2 cellular contexts compared by ENCODE assay signal in the genomic region with DNA sequence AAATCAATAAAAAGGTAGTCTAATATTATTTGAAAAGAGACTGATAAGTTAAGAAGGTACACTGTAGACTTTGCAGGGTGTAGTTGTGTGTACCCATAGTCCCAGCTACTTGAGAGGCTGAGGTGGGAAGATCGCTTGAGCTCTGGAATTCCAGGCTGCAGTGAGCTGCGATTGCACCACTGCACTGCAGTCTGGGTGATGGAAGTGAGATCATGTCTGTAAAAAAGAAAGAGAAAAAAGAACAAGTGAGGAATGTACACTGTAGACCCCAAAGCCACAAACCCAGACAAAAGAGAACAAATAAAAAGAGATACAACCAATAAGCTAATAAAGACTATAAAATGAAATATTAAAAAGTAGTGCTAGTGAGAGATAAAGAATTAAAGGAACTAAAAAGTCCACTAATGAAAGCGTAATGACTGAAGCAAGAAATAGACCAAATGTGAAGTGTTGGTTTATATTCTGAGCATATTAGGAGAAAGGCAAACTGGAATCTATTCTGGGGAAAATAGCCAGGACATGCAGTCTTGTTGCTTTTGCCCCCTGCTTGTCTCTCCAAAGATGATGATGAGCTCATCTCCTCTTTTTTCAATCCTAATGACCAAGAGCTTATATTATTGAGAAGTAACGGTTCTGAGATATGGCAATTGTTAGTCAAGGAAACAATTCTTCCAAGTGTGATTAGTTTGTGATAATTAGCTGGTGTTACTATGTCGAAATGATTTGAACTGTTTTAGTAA.
TF ChIP-seq lines count a peak whose summit lies in the region.

No MANE protein-coding gene starts in this region.

TF ChIP-seq in SK-N-SH, 30 proteins besides CTCF, POLR2A, EP300 and RAD21 (continued from another document):
- TF ChIP-seq TEAD4 (IDR thresholded peaks at IDR 0.05; ENCODE audit: borderline replicate concordance, insufficient read depth) = no peak
- TF ChIP-seq, protein P1, sequence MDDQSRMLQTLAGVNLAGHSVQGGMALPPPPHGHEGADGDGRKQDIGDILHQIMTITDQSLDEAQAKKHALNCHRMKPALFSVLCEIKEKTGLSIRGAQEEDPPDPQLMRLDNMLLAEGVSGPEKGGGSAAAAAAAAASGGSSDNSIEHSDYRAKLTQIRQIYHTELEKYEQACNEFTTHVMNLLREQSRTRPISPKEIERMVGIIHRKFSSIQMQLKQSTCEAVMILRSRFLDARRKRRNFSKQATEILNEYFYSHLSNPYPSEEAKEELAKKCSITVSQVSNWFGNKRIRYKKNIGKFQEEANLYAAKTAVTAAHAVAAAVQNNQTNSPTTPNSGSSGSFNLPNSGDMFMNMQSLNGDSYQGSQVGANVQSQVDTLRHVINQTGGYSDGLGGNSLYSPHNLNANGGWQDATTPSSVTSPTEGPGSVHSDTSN (IDR thresholded peaks at IDR 0.05) = no peak
- no peak for TF ChIP-seq RFX5 (IDR thresholded peaks at IDR 0.05; ENCODE audit: low read length)
- no peak for TF ChIP-seq NFIC (IDR thresholded peaks at IDR 0.05; ENCODE audit: borderline replicate concordance)
- TF ChIP-seq ELF1 (IDR thresholded peaks at IDR 0.05) = no peak
- TF ChIP-seq MAX (IDR thresholded peaks at IDR 0.05; ENCODE audit: low read depth) = no peak
- no peak for TF ChIP-seq USF1 (IDR thresholded peaks at IDR 0.05; ENCODE audit: borderline replicate concordance, low read depth)
- TF ChIP-seq JUND (IDR thresholded peaks at IDR 0.05) = no peak
- no peak for TF ChIP-seq FOXJ3 (CRISPR knock-in tag; IDR thresholded peaks at IDR 0.05)
- TF ChIP-seq, protein P2, sequence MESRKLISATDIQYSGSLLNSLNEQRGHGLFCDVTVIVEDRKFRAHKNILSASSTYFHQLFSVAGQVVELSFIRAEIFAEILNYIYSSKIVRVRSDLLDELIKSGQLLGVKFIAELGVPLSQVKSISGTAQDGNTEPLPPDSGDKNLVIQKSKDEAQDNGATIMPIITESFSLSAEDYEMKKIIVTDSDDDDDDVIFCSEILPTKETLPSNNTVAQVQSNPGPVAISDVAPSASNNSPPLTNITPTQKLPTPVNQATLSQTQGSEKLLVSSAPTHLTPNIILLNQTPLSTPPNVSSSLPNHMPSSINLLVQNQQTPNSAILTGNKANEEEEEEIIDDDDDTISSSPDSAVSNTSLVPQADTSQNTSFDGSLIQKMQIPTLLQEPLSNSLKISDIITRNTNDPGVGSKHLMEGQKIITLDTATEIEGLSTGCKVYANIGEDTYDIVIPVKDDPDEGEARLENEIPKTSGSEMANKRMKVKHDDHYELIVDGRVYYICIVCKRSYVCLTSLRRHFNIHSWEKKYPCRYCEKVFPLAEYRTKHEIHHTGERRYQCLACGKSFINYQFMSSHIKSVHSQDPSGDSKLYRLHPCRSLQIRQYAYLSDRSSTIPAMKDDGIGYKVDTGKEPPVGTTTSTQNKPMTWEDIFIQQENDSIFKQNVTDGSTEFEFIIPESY (IDR thresholded peaks at IDR 0.05; ENCODE audit: borderline replicate concordance, low read depth) = no peak
- TF ChIP-seq FOSL2 (IDR thresholded peaks at IDR 0.05; ENCODE audit: borderline replicate concordance, low read depth) = no peak
- TF ChIP-seq GATA2 (CRISPR knock-in tag; IDR thresholded peaks at IDR 0.05) = no peak
- no peak for TF ChIP-seq GABPA (IDR thresholded peaks at IDR 0.05; ENCODE audit: low read depth)
- TF ChIP-seq FOXM1 (IDR thresholded peaks at IDR 0.05; ENCODE audit: low read depth) = no peak

TF ChIP-seq in SK-N-SH treated with all-trans-retinoic acid at 6 μM for 48 hours, 23 proteins besides CTCF, POLR2A, EP300 and RAD21 (continued from another document):
- TF ChIP-seq, protein P3, sequence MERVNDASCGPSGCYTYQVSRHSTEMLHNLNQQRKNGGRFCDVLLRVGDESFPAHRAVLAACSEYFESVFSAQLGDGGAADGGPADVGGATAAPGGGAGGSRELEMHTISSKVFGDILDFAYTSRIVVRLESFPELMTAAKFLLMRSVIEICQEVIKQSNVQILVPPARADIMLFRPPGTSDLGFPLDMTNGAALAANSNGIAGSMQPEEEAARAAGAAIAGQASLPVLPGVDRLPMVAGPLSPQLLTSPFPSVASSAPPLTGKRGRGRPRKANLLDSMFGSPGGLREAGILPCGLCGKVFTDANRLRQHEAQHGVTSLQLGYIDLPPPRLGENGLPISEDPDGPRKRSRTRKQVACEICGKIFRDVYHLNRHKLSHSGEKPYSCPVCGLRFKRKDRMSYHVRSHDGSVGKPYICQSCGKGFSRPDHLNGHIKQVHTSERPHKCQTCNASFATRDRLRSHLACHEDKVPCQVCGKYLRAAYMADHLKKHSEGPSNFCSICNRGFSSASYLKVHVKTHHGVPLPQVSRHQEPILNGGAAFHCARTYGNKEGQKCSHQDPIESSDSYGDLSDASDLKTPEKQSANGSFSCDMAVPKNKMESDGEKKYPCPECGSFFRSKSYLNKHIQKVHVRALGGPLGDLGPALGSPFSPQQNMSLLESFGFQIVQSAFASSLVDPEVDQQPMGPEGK (CRISPR knock-in tag; IDR thresholded peaks at IDR 0.05; ENCODE audit: borderline replicate concordance) = no peak
- TF ChIP-seq ZNF565 (CRISPR knock-in tag; conservative IDR thresholded peaks at IDR 0.05; ENCODE audit: low read depth) (no peak), ZC3H10 (CRISPR knock-in tag; IDR thresholded peaks at IDR 0.05) (no peak), ZNF70 (CRISPR knock-in tag; IDR thresholded peaks at IDR 0.05) (no peak), SNAI2 (CRISPR knock-in tag; IDR thresholded peaks at IDR 0.05) (no peak), OSR1 (CRISPR knock-in tag; IDR thresholded peaks at IDR 0.05) (no peak), TSHZ2 (CRISPR knock-in tag; IDR thresholded peaks at IDR 0.05) (no peak), CSDC2 (CRISPR knock-in tag; IDR thresholded peaks at IDR 0.05) (no peak), TCF4 (CRISPR knock-in tag; IDR thresholded peaks at IDR 0.05; ENCODE audit: borderline replicate concordance) (no peak), PPARA (CRISPR knock-in tag; IDR thresholded peaks at IDR 0.05; ENCODE audit: borderline replicate concordance) (no peak), ZFP30 (CRISPR knock-in tag; IDR thresholded peaks at IDR 0.05) (no peak), BACH2 (CRISPR knock-in tag; IDR thresholded peaks at IDR 0.05; ENCODE audit: borderline replicate concordance) (no peak), ARNTL (CRISPR knock-in tag; IDR thresholded peaks at IDR 0.05; ENCODE audit: borderline replicate concordance, low read depth) (no peak)
- TF ChIP-seq, protein P4, sequence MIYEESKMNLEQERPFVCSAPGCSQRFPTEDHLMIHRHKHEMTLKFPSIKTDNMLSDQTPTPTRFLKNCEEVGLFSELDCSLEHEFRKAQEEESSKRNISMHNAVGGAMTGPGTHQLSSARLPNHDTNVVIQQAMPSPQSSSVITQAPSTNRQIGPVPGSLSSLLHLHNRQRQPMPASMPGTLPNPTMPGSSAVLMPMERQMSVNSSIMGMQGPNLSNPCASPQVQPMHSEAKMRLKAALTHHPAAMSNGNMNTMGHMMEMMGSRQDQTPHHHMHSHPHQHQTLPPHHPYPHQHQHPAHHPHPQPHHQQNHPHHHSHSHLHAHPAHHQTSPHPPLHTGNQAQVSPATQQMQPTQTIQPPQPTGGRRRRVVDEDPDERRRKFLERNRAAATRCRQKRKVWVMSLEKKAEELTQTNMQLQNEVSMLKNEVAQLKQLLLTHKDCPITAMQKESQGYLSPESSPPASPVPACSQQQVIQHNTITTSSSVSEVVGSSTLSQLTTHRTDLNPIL (CRISPR knock-in tag; IDR thresholded peaks at IDR 0.05; ENCODE audit: low read depth) = no peak
- TF ChIP-seq, protein P5, sequence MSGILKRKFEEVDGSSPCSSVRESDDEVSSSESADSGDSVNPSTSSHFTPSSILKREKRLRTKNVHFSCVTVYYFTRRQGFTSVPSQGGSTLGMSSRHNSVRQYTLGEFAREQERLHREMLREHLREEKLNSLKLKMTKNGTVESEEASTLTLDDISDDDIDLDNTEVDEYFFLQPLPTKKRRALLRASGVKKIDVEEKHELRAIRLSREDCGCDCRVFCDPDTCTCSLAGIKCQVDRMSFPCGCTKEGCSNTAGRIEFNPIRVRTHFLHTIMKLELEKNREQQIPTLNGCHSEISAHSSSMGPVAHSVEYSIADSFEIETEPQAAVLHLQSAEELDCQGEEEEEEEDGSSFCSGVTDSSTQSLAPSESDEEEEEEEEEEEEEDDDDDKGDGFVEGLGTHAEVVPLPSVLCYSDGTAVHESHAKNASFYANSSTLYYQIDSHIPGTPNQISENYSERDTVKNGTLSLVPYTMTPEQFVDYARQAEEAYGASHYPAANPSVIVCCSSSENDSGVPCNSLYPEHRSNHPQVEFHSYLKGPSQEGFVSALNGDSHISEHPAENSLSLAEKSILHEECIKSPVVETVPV (CRISPR knock-in tag; IDR thresholded peaks at IDR 0.05) = no peak
TF ChIP-seq in SK-N-SH treated with all-trans-retinoic acid at 6 μM for 48 hours: peak in this region for 0.
